Comparison of ENCODE assay signal across 1 cellular context in the genomic region with DNA sequence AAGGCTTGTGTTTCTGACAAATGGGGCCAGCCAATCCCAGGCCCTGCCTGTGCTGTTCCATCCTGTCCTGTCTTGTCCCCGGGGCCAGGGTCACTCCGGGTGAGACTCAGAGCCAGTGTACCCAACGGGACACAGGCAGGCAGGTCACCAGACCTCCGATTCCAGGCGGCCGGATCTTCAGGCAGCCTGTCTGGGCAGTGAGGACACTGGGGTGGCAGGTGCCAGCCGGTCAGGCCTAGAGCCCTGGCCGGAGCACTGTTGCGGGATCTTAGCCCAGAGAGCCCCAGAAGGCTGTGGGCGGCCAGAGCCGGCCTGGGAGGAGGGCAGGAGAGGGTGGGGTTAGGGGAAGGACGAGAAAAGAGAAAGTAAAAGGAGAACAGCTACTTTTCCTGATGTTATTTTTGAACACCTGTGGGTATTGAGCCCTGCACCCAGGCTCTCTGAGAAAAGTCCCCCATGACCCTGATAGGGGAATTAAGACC.
TF ChIP-seq lines count a peak whose summit lies in the region.

No MANE protein-coding gene starts in this region.

TF ChIP-seq in liver, 16 proteins besides CTCF, POLR2A, EP300 and RAD21 (continued from another document):
- TF ChIP-seq EGR1 (IDR thresholded peaks at IDR 0.05; ENCODE audit: low read depth in 2 of 2) (no peak), HNF4G (IDR thresholded peaks at IDR 0.05) (peak; percentile 29), RXRA (IDR thresholded peaks at IDR 0.05) (peak; percentile 95 to 99)
